In genomic region chr16:25297151-25297787, GRCh38 we compare ENCODE assay signal across 18 cellular contexts.
"Had no signal": no experiment of that assay in that cellular context is flagged by ENCODE, and none has a peak within 500 bp of the region (broad histone marks: within the 10 kb centered on the region; RNA-seq: fewer than 3 reads in every experiment).

No MANE protein-coding gene starts in this region.

- H3K4me1 ChIP-seq: colonic mucosa, foreskin keratinocyte, lower lobe of right lung, spleen, testis, upper lobe of left lung had no signal

- H3K27ac ChIP-seq: colonic mucosa, foreskin keratinocyte, lower lobe of right lung, spleen, testis, upper lobe of left lung had no signal

- H3K4me3 ChIP-seq: colonic mucosa, lower lobe of right lung, spleen, testis, upper lobe of left lung had no signal

- DNase-seq: activated B cell treated with CpG ODN at 0.5 μM for 24 hours; activated CD4-positive, alpha-beta T cell treated with anti-CD3 and anti-CD28 coated beads, Interleukin-2, amount 50 U/mL, for 4 hours; activated naive CD8-positive, alpha-beta T cell treated with anti-CD3 and anti-CD28 coated beads, Interleukin-2, amount 50 U/mL, for 24 hours; activated T-cell treated with anti-CD3 and anti-CD28 coated beads for 4 hours; anterior cingulate cortex; colonic mucosa; foreskin keratinocyte; glutamatergic neuron; hippocampal formation; islet precursor cell; left colon; lower lobe of right lung; natural killer cell; retina; spleen; stimulated activated CD4-positive, alpha-beta T cell treated with anti-CD3 and anti-CD28 coated beads, Interleukin-4, amount 100 ng/mL, for 4 hours; testis; upper lobe of left lung had no signal

- H3K9me3 ChIP-seq: colonic mucosa, lower lobe of right lung, spleen, testis, upper lobe of left lung had no signal

- H3K27me3 ChIP-seq: colonic mucosa, foreskin keratinocyte, spleen, testis, upper lobe of left lung had no signal

- H3K36me3 ChIP-seq: colonic mucosa, lower lobe of right lung, spleen, upper lobe of left lung had no signal
